16 cellular contexts compared by ENCODE assay signal in genomic region chrX:109773374-109773773, GRCh38. TPM values are rescaled to one million over a fixed set of nuclear protein-coding genes. Genes with fewer than 3 reads are reported as not detected.
DNase-seq lines count a peak whose midpoint lies in the region; ATAC-seq lines count a peak whose summit lies in the region.
"Had no signal": no experiment of that assay in that cellular context is flagged by ENCODE, and none has a peak within 500 bp of the region (broad histone marks: within the 10 kb centered on the region; RNA-seq: fewer than 3 reads in every experiment).

No MANE protein-coding gene starts in this region.

- DNase-seq in myocyte (ENCODE audit: low read depth) (peak; percentile 7), globus pallidus (ENCODE audit: low spot score) (no peak), COR-L47 (lab: John Stamatoyannopoulos, UW) (no peak)
- DNase-seq: activated gamma-delta T cell treated with Interleukin-2 at 50 U/mL for 16 hours; aorta; hypothalamus; kidney; mammary epithelial cell; naive thymus-derived CD8-positive, alpha-beta T cell; NCI-H1092 treated with DMSO at 0.1 percent for 48 hours; PC-9; tibial artery had no signal

- peak; percentile 38 for ATAC-seq in GM18870 (IDR thresholded peaks at IDR 0.05; ENCODE audit: unreplicated experiment)
- ATAC-seq in GM21447 (IDR thresholded peaks at IDR 0.05; ENCODE audit: unreplicated experiment): peak; percentile 39
- ATAC-seq in HG03378 (IDR thresholded peaks at IDR 0.05; ENCODE audit: unreplicated experiment): peak; percentile 42
- ATAC-seq in GM21717 (IDR thresholded peaks at IDR 0.05; ENCODE audit: unreplicated experiment): no peak
- ATAC-seq: naive thymus-derived CD8-positive, alpha-beta T cell had no signal

RNA-seq across cellular contexts. Expression of gene ACSL4, which starts 40.3 kb away (rescaled TPM):
- total RNA-seq in myocyte: 139 and 151 TPM in 2 replicates
- polyA plus RNA-seq in myocyte (2012): 34.7 TPM
